In genomic region chr20:48609491-48609978, GRCh38 we compare ENCODE assay signal across 11 cellular contexts.
DNase-seq lines count a peak whose midpoint lies in the region; ATAC-seq lines count a peak whose summit lies in the region.
"Had no signal": no experiment of that assay in that cellular context is flagged by ENCODE, and none has a peak within 500 bp of the region (broad histone marks: within the 10 kb centered on the region; RNA-seq: fewer than 3 reads in every experiment).

No MANE protein-coding gene starts in this region.

- no peak for DNase-seq in activated naive CD8-positive, alpha-beta T cell treated with anti-CD3 and anti-CD28 coated beads for 36 hours
- DNase-seq in substantia nigra (lab: John Stamatoyannopoulos, UW) (no peak), NCI-H345 (lab: John Stamatoyannopoulos, UW) (no peak)
- no peak for DNase-seq in stimulated activated CD4-positive, alpha-beta T cell treated with anti-CD3 and anti-CD28 coated beads, Interleukin-2, amount 100 ng/mL, for 48 hours
- DNase-seq: caudate nucleus; esophagus squamous epithelium; stimulated activated CD4-positive, alpha-beta T cell treated with anti-CD3 and anti-CD28 coated beads, Interleukin-12 subunit alpha, Interleukin-12 subunit beta, amount 100 ng/mL, for 4 hours; stomach had no signal

- H3K9me3 Mint-ChIP-seq in activated naive CD8-positive, alpha-beta T cell treated with anti-CD3 and anti-CD28 coated beads for 36 hours, result no peaks in the 10 kb centered on the region

- peaks cover 9% of the 10 kb centered on the region for H3K4me1 Mint-ChIP-seq in activated naive CD8-positive, alpha-beta T cell treated with anti-CD3 and anti-CD28 coated beads for 36 hours

- no peak overlapping the region for H3K4me3 Mint-ChIP-seq in activated naive CD8-positive, alpha-beta T cell treated with anti-CD3 and anti-CD28 coated beads for 36 hours

- peak overlapping the region; percentile 49 for H3K27ac Mint-ChIP-seq in activated naive CD8-positive, alpha-beta T cell treated with anti-CD3 and anti-CD28 coated beads for 36 hours

- no peaks in the 10 kb centered on the region for H3K27me3 Mint-ChIP-seq in activated naive CD8-positive, alpha-beta T cell treated with anti-CD3 and anti-CD28 coated beads for 36 hours

- H3K27ac ChIP-seq in substantia nigra (ENCODE audit: low read depth, low read length, poor library complexity, severe bottlenecking), result no peak overlapping the region
- H3K27ac ChIP-seq: esophagus squamous epithelium, stomach had no signal

- peak; percentile 76 for ATAC-seq in GM18858 (IDR thresholded peaks at IDR 0.05; ENCODE audit: unreplicated experiment)
- ATAC-seq in GM19463 (IDR thresholded peaks at IDR 0.05; ENCODE audit: unreplicated experiment), result peak; percentile 96
- ATAC-seq in HG03103 (IDR thresholded peaks at IDR 0.05; ENCODE audit: low read depth, unreplicated experiment), result peak; percentile 82

- no peaks in the 10 kb centered on the region for H3K36me3 Mint-ChIP-seq in activated naive CD8-positive, alpha-beta T cell treated with anti-CD3 and anti-CD28 coated beads for 36 hours
